In genomic region chr7:149280661-149281507, GRCh38 we compare ENCODE assay signal across 1 cellular context.
A peak's percentile ranks its signal among the peaks of the same experiment; 100 is the strongest.
TF ChIP-seq lines count a peak whose summit lies in the region.

No MANE protein-coding gene starts in this region.

TF ChIP-seq in K562, 482 proteins besides CTCF, POLR2A, EP300 and RAD21:
- TF ChIP-seq CHCHD3 (CRISPR knock-in tag; IDR thresholded peaks at IDR 0.05) = no peak
- no peak for TF ChIP-seq ZSCAN29 (IDR thresholded peaks at IDR 0.05)
- no peak for TF ChIP-seq ZNF57 (CRISPR knock-in tag; IDR thresholded peaks at IDR 0.05)
- no peak for TF ChIP-seq ZBTB26 (CRISPR knock-in tag; IDR thresholded peaks at IDR 0.05)
- peak; percentile 4; the same call in 1 of the 2 replicates for TF ChIP-seq USF1 (CRISPR knock-in tag; IDR thresholded peaks at IDR 0.05)
- no peak for TF ChIP-seq RFX7 (CRISPR knock-in tag; IDR thresholded peaks at IDR 0.05)
- TF ChIP-seq HDAC6 (IDR thresholded peaks at IDR 0.05; ENCODE audit: low read depth, low read length) = no peak
- no peak for TF ChIP-seq NR1H2 (CRISPR knock-in tag; IDR thresholded peaks at IDR 0.05)
- TF ChIP-seq MEIS2 (IDR thresholded peaks at IDR 0.05; ENCODE audit: partially characterized antibody) = no peak
- TF ChIP-seq RBFOX2 (IDR thresholded peaks at IDR 0.05; ENCODE audit: low read depth, low read length) = 0 out of 2 replicates have a peak, but pooled peaks have one; percentile 12
- TF ChIP-seq GABPB2 (CRISPR knock-in tag; conservative IDR thresholded peaks at IDR 0.05) = no peak
- TF ChIP-seq TFAP4 (CRISPR knock-in tag; IDR thresholded peaks at IDR 0.05; ENCODE audit: borderline replicate concordance) = 0 out of 2 replicates have a peak, but pooled peaks have one; percentile 26
- TF ChIP-seq DDX20 (tag; IDR thresholded peaks at IDR 0.05; ENCODE audit: low read depth) = no peak
- TF ChIP-seq NR2C2 (CRISPR knock-in tag; IDR thresholded peaks at IDR 0.05) = no peak
- no peak for TF ChIP-seq NR2C2 (tag; IDR thresholded peaks at IDR 0.05)
- TF ChIP-seq L3MBTL2 (IDR thresholded peaks at IDR 0.05) = no peak
- no peak for TF ChIP-seq HNRNPH1 (optimal IDR thresholded peaks at IDR 0.05; ENCODE audit: low read depth, low read length)
- TF ChIP-seq WHSC1 (IDR thresholded peaks at IDR 0.05; ENCODE audit: low read length) = no peak
